Comparison of ENCODE assay signal across 8 cellular contexts in the genomic region with DNA sequence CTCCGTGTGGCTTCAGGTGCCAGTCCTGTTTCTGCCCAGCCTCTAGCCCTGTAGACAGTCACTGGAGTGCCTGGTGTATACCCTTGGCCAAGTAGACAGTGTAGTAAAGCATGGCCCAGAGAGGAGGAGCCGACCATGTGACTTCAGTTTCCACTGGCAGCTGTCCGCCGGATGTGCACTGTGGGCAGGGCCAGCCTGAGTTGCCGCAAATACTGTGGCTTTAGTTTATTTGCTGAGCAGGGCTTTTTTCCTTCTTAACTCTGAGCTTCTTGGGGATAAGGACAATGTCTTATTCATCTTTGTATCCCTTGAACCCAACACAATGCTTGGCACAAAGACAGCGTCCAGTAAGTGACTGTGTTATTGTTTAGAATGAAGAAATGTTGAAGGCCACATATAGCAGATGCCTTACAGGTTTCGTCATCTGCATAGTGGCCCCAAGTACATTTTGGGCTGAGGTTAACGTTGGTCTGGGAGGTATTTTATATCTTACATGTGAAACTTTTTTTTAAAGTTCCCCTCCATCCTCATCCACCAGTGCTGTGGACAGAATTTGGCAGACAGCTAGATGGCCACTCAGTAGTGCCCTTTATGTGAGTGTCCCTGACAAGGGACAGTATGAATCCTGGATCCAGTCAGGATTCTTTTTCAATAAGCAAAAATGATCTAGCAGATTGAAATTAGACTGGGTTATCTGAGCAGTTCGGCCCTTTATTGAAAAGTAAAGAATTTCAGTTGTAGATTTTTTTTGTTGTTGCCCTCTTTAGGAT. TPM values are rescaled to one million over a fixed set of nuclear protein-coding genes. Genes with fewer than 3 reads are reported as not detected.
DNase-seq lines count a peak whose midpoint lies in the region; ATAC-seq and TF ChIP-seq lines count a peak whose summit lies in the region.

No MANE protein-coding gene starts in this region.

- H3K9ac ChIP-seq in KMS-11: peak overlapping the region; percentile 42; the same call in 1 of the 2 replicates

- intact Hi-C loops in uterus (cut with DNase I; ENCODE audit: low total_unique reads): loop anchor here (10.0 kb wide), 1 partner anchor 52 kb away; a partner anchor contains a TSS

- peaks cover 12% of the 10 kb centered on the region; the same call in 1 of the 2 replicates for H3K79me2 ChIP-seq in KMS-11 (ENCODE audit: insufficient read depth, low read depth)

- H3K27ac Mint-ChIP-seq in activated CD8-positive, alpha-beta memory T cell treated with anti-CD3 and anti-CD28 coated beads, Interleukin-2, amount 10 ng/mL, durations not matched to agents 7 days and 5 days: peak overlapping the region; percentile 56

- CTCF ChIA-PET in activated CD8-positive, alpha-beta memory T cell treated with anti-CD3 and anti-CD28 coated beads, Interleukin-2, amount 10 ng/mL, durations not matched to agents 7 days and 5 days (lab: Charles Lee): no interaction called here

- peaks cover 7% of the 10 kb centered on the region for H3K36me3 Mint-ChIP-seq in activated CD8-positive, alpha-beta memory T cell treated with anti-CD3 and anti-CD28 coated beads, Interleukin-2, amount 10 ng/mL, durations not matched to agents 7 days and 5 days

- H3K27me3 Mint-ChIP-seq in activated CD8-positive, alpha-beta memory T cell treated with anti-CD3 and anti-CD28 coated beads, Interleukin-2, amount 10 ng/mL, durations not matched to agents 7 days and 5 days: no peaks in the 10 kb centered on the region

- H3K27ac ChIP-seq in KMS-11 (peak overlapping the region; percentile 76), uterus (peak overlapping the region; percentile 61 to 70)

- DNase-seq in CD1c-positive myeloid dendritic cell (ENCODE audit: extremely low spot score): peak; percentile 71
- DNase-seq in activated CD8-positive, alpha-beta memory T cell treated with anti-CD3 and anti-CD28 coated beads, Interleukin-2, amount 10 ng/mL, durations not matched to agents 7 days and 5 days: peak; percentile 80
- peak; percentile 64 for DNase-seq in fibroblast of peridontal ligament (ENCODE audit: extremely low read depth)
- peak; percentile 85 for DNase-seq in pons (ENCODE audit: low spot score)
- peak; percentile 81 to 85 for DNase-seq in uterus
- DNase-seq in NCI-H1417 treated with DMSO at 0.1 percent for 48 hours (lab: John Stamatoyannopoulos, UW): no peak

- H3K9me3 ChIP-seq in uterus: no peaks in the 10 kb centered on the region

- H2AFZ ChIP-seq in KMS-11 (ENCODE audit: low read depth): 0 out of 2 replicates have a peak overlapping the region, but pooled peaks have one; percentile 27

- H3K4me3 ChIP-seq in KMS-11 (IDR thresholded peaks at IDR 0.05; ENCODE audit: insufficient read depth, low read depth, low read length) (no peak overlapping the region), uterus (no peak overlapping the region)

- no peaks in the 10 kb centered on the region for H4K20me1 ChIP-seq in KMS-11 (ENCODE audit: insufficient read depth)

- H3K4me1 ChIP-seq in KMS-11 (ENCODE audit: low read depth, poor library complexity, severe bottlenecking) (peaks cover 58% of the 10 kb centered on the region), uterus (peaks cover 0 to 11% of the 10 kb centered on the region in 2 donors)

- no peak overlapping the region for H3K4me3 Mint-ChIP-seq in activated CD8-positive, alpha-beta memory T cell treated with anti-CD3 and anti-CD28 coated beads, Interleukin-2, amount 10 ng/mL, durations not matched to agents 7 days and 5 days

- H3K4me1 Mint-ChIP-seq in activated CD8-positive, alpha-beta memory T cell treated with anti-CD3 and anti-CD28 coated beads, Interleukin-2, amount 10 ng/mL, durations not matched to agents 7 days and 5 days: peaks cover 19% of the 10 kb centered on the region

- H3K27me3 ChIP-seq in KMS-11 (ENCODE audit: insufficient read depth, low read depth) (no peaks in the 10 kb centered on the region), uterus (no peaks in the 10 kb centered on the region)

- H3K36me3 ChIP-seq in KMS-11 (ENCODE audit: insufficient read depth): no peaks in the 10 kb centered on the region
- no peaks in the 10 kb centered on the region for H3K36me3 ChIP-seq in uterus

- H3K9me3 Mint-ChIP-seq in activated CD8-positive, alpha-beta memory T cell treated with anti-CD3 and anti-CD28 coated beads, Interleukin-2, amount 10 ng/mL, durations not matched to agents 7 days and 5 days (ENCODE audit: low read depth): no peaks in the 10 kb centered on the region

- H3K4me2 ChIP-seq in KMS-11: peak overlapping the region; percentile 47

- peak in 1 of 2 donors; percentile 9 for TF ChIP-seq POLR2A in uterus (IDR thresholded peaks at IDR 0.05)

- TF ChIP-seq CTCF in KMS-11 (conservative IDR thresholded peaks at IDR 0.05; ENCODE audit: low read depth, low read length): no peak
- no peak for TF ChIP-seq CTCF in uterus (IDR thresholded peaks at IDR 0.05)

- ATAC-seq in GM21423 (IDR thresholded peaks at IDR 0.05; ENCODE audit: unreplicated experiment): peak; percentile 98
- peak; percentile 97 for ATAC-seq in activated CD8-positive, alpha-beta memory T cell treated with anti-CD3 and anti-CD28 coated beads, Interleukin-2, amount 10 ng/mL, durations not matched to agents 7 days and 5 days

RNA-seq across cellular contexts. Expression of a gene that starts 40.6 kb away (rescaled TPM):
- total RNA-seq in activated CD8-positive, alpha-beta memory T cell treated with anti-CD3 and anti-CD28 coated beads, Interleukin-2, amount 10 ng/mL, durations not matched to agents 7 days and 5 days: not detected
- total RNA-seq in uterus: 1 to 10 TPM in 2 of 4 donors, under 1 TPM in 1, not detected in 1; 0.83 to 3.6 (median 1.6) TPM

RNA-seq across cellular contexts. Expression of a gene that starts 52.8 kb away (rescaled TPM):
- 10 to 100 TPM; 23.9 to 24.6 TPM for total RNA-seq in activated CD8-positive, alpha-beta memory T cell treated with anti-CD3 and anti-CD28 coated beads, Interleukin-2, amount 10 ng/mL, durations not matched to agents 7 days and 5 days
- total RNA-seq in uterus: 10 to 100 TPM; 27.4 to 79.2 (median 55.3) TPM

RNA-seq across cellular contexts. Expression of a gene that starts 57.5 kb away (rescaled TPM):
- 1 to 10 TPM; 6.6 to 8.4 TPM for total RNA-seq in activated CD8-positive, alpha-beta memory T cell treated with anti-CD3 and anti-CD28 coated beads, Interleukin-2, amount 10 ng/mL, durations not matched to agents 7 days and 5 days
- 10 to 100 TPM; 17.6 to 80.2 (median 44.7) TPM for total RNA-seq in uterus
